ENCODE assay signal across 24 cellular contexts in genomic region chr3:158368271-158368670, GRCh38.
DNase-seq lines count a peak whose midpoint lies in the region; ATAC-seq, FAIRE-seq and TF ChIP-seq lines count a peak whose summit lies in the region.
"Had no signal": no experiment of that assay in that cellular context is flagged by ENCODE, and none has a peak within 500 bp of the region (broad histone marks: within the 10 kb centered on the region; RNA-seq: fewer than 3 reads in every experiment).

No MANE protein-coding gene starts in this region.

- H3K9me3 ChIP-seq in Karpas-422 (ENCODE audit: low read length) = no peaks in the 10 kb centered on the region
- no peaks in the 10 kb centered on the region for H3K9me3 ChIP-seq in endodermal cell (ENCODE audit: control insufficient read depth, low read length)
- no peaks in the 10 kb centered on the region for H3K9me3 ChIP-seq in PC-3 (ENCODE audit: low read length)
- no peaks in the 10 kb centered on the region for H3K9me3 ChIP-seq in mammary epithelial cell (replicated peaks; ENCODE audit: insufficient read depth, low read length)
- H3K9me3 ChIP-seq: Caco-2, lower lobe of right lung, SJSA1 had no signal

- H2AFZ ChIP-seq in Karpas-422 (ENCODE audit: low read length) (no peak overlapping the region), PC-3 (ENCODE audit: low read length) (no peak overlapping the region), mammary epithelial cell (ENCODE audit: low read depth, low read length) (no peak overlapping the region)

- FAIRE-seq in urothelium cell line (lab: Jason Lieb, UNC) = no peak
- FAIRE-seq: TTC549 had no signal

- peaks cover 12% of the 10 kb centered on the region for H3K9me3 Mint-ChIP-seq in endodermal cell
- H3K9me3 Mint-ChIP-seq: activated T-helper 2 cell treated with anti-CD3 and anti-CD28 coated beads, Interferon-gamma antibody, Interleukin-2, Interleukin-4, amounts not matched to agents 10 μg/mL and 5 μg/mL and 100 μg/mL, durations not matched to agents 14 hours and 24 hours and 36 hours; natural killer cell had no signal

- H3K27ac ChIP-seq in Karpas-422 (ENCODE audit: low read length) (0 out of 2 replicates have a peak overlapping the region, but pooled peaks have one; percentile 18), endodermal cell (ENCODE audit: low read depth, low read length) (peak overlapping the region; percentile 1), PC-3 (ENCODE audit: low read length) (no peak overlapping the region), mammary epithelial cell (ENCODE audit: insufficient read depth, low read depth, low read length) (no peak overlapping the region)
- H3K27ac ChIP-seq: ascending aorta, coronary artery, lower lobe of right lung, SJSA1, transverse colon had no signal

- TF ChIP-seq CTCF in endodermal cell (conservative IDR thresholded peaks at IDR 0.05) (no peak), PC-3 (conservative IDR thresholded peaks at IDR 0.05; ENCODE audit: low read depth, low read length) (no peak), mammary epithelial cell (conservative IDR thresholded peaks at IDR 0.05 in 1 of 2, IDR thresholded peaks at IDR 0.05 in 1 of 2; ENCODE audit: extremely low read depth in 1 of 2, insufficient read depth in 1 of 2, low read depth in 1 of 2, low read length in 2 of 2) (no peak)

- H3K4me3 Mint-ChIP-seq in endodermal cell = no peak overlapping the region
- H3K4me3 Mint-ChIP-seq: activated CD8-positive, alpha-beta T cell treated with anti-CD3 and anti-CD28 coated beads for 36 hours; activated naive CD8-positive, alpha-beta T cell treated with anti-CD3 and anti-CD28 coated beads, Interleukin-2, amount 10 ng/mL, durations not matched to agents 7 days and 5 days; natural killer cell had no signal

- H3K4me1 ChIP-seq in Karpas-422 (ENCODE audit: low read length) (peaks cover 24% of the 10 kb centered on the region), endodermal cell (ENCODE audit: control insufficient read depth, insufficient read depth, low read length) (peaks cover 6% of the 10 kb centered on the region), PC-3 (ENCODE audit: insufficient read depth, low read length) (no peaks in the 10 kb centered on the region), mammary epithelial cell (ENCODE audit: insufficient read depth, low read length) (no peaks in the 10 kb centered on the region)
- H3K4me1 ChIP-seq: ascending aorta, lower lobe of right lung, SJSA1, transverse colon had no signal

- H3K79me2 ChIP-seq in Karpas-422 (ENCODE audit: low read length) (peaks cover 61% of the 10 kb centered on the region), PC-3 (ENCODE audit: low read length) (no peaks in the 10 kb centered on the region), mammary epithelial cell (ENCODE audit: insufficient read depth, low read length) (no peaks in the 10 kb centered on the region)

- dilution Hi-C loops in mammary epithelial cell (cut with HindIII; ENCODE audit: low sequenced_read_pairs) = no loop called here

- WGBS in endodermal cell (ENCODE audit: insufficient coverage in 1 of 2, insufficient read length in 1 of 2), 2 experiments = 85 to 100% methylated on average over 1 to 2 of the region's 2 CpGs
- WGBS in mammary epithelial cell (ENCODE audit: low coverage, missing lambda C conversion rate) = 81% methylated on average over 2 of the region's 2 CpGs

- peaks cover 2% of the 10 kb centered on the region for H3K36me3 Mint-ChIP-seq in endodermal cell (ENCODE audit: low read depth)
- H3K36me3 Mint-ChIP-seq: natural killer cell had no signal

- DNase-seq in DMS 273 treated with DMSO at 0.1 percent for 48 hours (lab: John Stamatoyannopoulos, UW) = peak; percentile 34
- no peak for DNase-seq in Karpas-422
- DNase-seq in NCI-H774 (lab: John Stamatoyannopoulos, UW) = peak; percentile 60
- DNase-seq in endodermal cell = no peak
- no peak for DNase-seq in PC-3
- DNase-seq in mammary epithelial cell = no peak
- DNase-seq in urothelium cell line (ENCODE audit: low spot score) = no peak
- DNase-seq: activated CD8-positive, alpha-beta T cell treated with anti-CD3 and anti-CD28 coated beads for 36 hours; activated naive CD8-positive, alpha-beta T cell treated with anti-CD3 and anti-CD28 coated beads, Interleukin-2, amount 10 ng/mL, durations not matched to agents 7 days and 5 days; C1 segment of cervical spinal cord; effector memory CD4-positive, alpha-beta T cell; erythroblast; head of caudate nucleus; lower lobe of right lung; natural killer cell; NCI-H2029; stimulated activated CD4-positive, alpha-beta T cell treated with anti-CD3 and anti-CD28 coated beads, Interleukin-2, amount 100 ng/mL, for 24 hours; transverse colon had no signal

- H3K9ac ChIP-seq in Karpas-422 (ENCODE audit: low read length) = no peak overlapping the region
- H3K9ac ChIP-seq in endodermal cell (ENCODE audit: extremely low read depth, low read length, poor library complexity, severe bottlenecking) = no peak overlapping the region
- no peak overlapping the region for H3K9ac ChIP-seq in PC-3 (ENCODE audit: low read length)
- no peak overlapping the region for H3K9ac ChIP-seq in mammary epithelial cell (ENCODE audit: insufficient read depth, low read length)

- no peak for ATAC-seq in PC-3
- ATAC-seq: activated CD8-positive, alpha-beta T cell treated with anti-CD3 and anti-CD28 coated beads for 36 hours; lower lobe of right lung; natural killer cell had no signal

- H3K27me3 ChIP-seq in Karpas-422 (ENCODE audit: low read length) = no peaks in the 10 kb centered on the region
- H3K27me3 ChIP-seq in endodermal cell (ENCODE audit: control insufficient read depth, insufficient read depth, low read length, poor library complexity, severe bottlenecking) = no peaks in the 10 kb centered on the region
- H3K27me3 ChIP-seq in PC-3 (ENCODE audit: low read length) = no peaks in the 10 kb centered on the region
- H3K27me3 ChIP-seq in mammary epithelial cell (ENCODE audit: insufficient read depth, low read length) = no peaks in the 10 kb centered on the region
- H3K27me3 ChIP-seq: ascending aorta, SJSA1, transverse colon had no signal

- POLR2A ChIA-PET in PC-3 (lab: Charles Lee; ENCODE audit: unreplicated experiment) = no interaction called here

- CTCF ChIA-PET in PC-3 (lab: Charles Lee) (no interaction called here), mammary epithelial cell (lab: Charles Lee; ENCODE audit: low non-redundant PET) (no interaction called here)

- H3K27me3 Mint-ChIP-seq in endodermal cell (ENCODE audit: insufficient read depth) = no peaks in the 10 kb centered on the region
- H3K27me3 Mint-ChIP-seq: activated CD8-positive, alpha-beta T cell treated with anti-CD3 and anti-CD28 coated beads for 36 hours; activated naive CD8-positive, alpha-beta T cell treated with anti-CD3 and anti-CD28 coated beads, Interleukin-2, amount 10 ng/mL, durations not matched to agents 7 days and 5 days had no signal

- H3K4me3 ChIP-seq in Karpas-422 (ENCODE audit: low read length) (no peak overlapping the region), endodermal cell (ENCODE audit: low read length) (no peak overlapping the region), PC-3 (ENCODE audit: low read length) (no peak overlapping the region), mammary epithelial cell (replicated peaks in 1 of 3; ENCODE audit: insufficient read depth in 1 of 3, low read depth in 2 of 3, low read length in 3 of 3) (no peak overlapping the region)
- H3K4me3 ChIP-seq: ascending aorta, coronary artery, lower lobe of right lung, SJSA1, transverse colon had no signal

- H3K4me1 Mint-ChIP-seq in endodermal cell = peaks cover 7% of the 10 kb centered on the region
- H3K4me1 Mint-ChIP-seq: activated naive CD8-positive, alpha-beta T cell treated with anti-CD3 and anti-CD28 coated beads, Interleukin-2, amount 10 ng/mL, durations not matched to agents 7 days and 5 days; natural killer cell had no signal

- BruUV-seq in PC-3 (replicated peaks; lab: Mats Ljungman, UMichigan) = no TSS peak
- BruUV-seq in mammary epithelial cell (replicated peaks; lab: Mats Ljungman, UMichigan) = no TSS peak

- no peaks in the 10 kb centered on the region for H3F3A ChIP-seq in PC-3 (ENCODE audit: low read length, unreplicated experiment)

- H3K9me2 ChIP-seq in Karpas-422 (replicated peaks; ENCODE audit: insufficient read depth, low read length) (no peaks in the 10 kb centered on the region), PC-3 (replicated peaks; ENCODE audit: low read length) (no peaks in the 10 kb centered on the region)

- in situ Hi-C loops in mammary epithelial cell (cut with MboI; ENCODE audit: low sequenced_read_pairs in 2 of 2) = no loop called here

- H3K27ac Mint-ChIP-seq in endodermal cell = no peak overlapping the region
- H3K27ac Mint-ChIP-seq: activated CD8-positive, alpha-beta T cell treated with anti-CD3 and anti-CD28 coated beads for 36 hours; activated naive CD8-positive, alpha-beta T cell treated with anti-CD3 and anti-CD28 coated beads, Interleukin-2, amount 10 ng/mL, durations not matched to agents 7 days and 5 days; activated T-helper 2 cell treated with anti-CD3 and anti-CD28 coated beads, Interferon-gamma antibody, Interleukin-2, Interleukin-4, amounts not matched to agents 10 μg/mL and 5 μg/mL and 100 μg/mL, durations not matched to agents 14 hours and 24 hours and 36 hours; natural killer cell had no signal

- peaks cover 5% of the 10 kb centered on the region; the same call in 1 of the 2 replicates for H3K36me3 ChIP-seq in Karpas-422 (ENCODE audit: insufficient read depth, low read length)
- no peaks in the 10 kb centered on the region for H3K36me3 ChIP-seq in endodermal cell (ENCODE audit: control insufficient read depth, insufficient read depth, low read length)
- no peaks in the 10 kb centered on the region for H3K36me3 ChIP-seq in PC-3 (ENCODE audit: low read depth, low read length)
- no peaks in the 10 kb centered on the region for H3K36me3 ChIP-seq in mammary epithelial cell (ENCODE audit: insufficient read depth, low read length)
- H3K36me3 ChIP-seq: ascending aorta, lower lobe of right lung, SJSA1, transverse colon had no signal

- H4K20me1 ChIP-seq in Karpas-422 (ENCODE audit: insufficient read depth, low read depth, low read length) (no peaks in the 10 kb centered on the region), PC-3 (ENCODE audit: low read length) (no peaks in the 10 kb centered on the region), mammary epithelial cell (ENCODE audit: insufficient read depth, low read length) (no peaks in the 10 kb centered on the region)

- intact Hi-C loops in PC-3 (cut with micrococcal nuclease) (no loop called here), mammary epithelial cell (cut with micrococcal nuclease) (no loop called here)

- H3K4me2 ChIP-seq in Karpas-422 (ENCODE audit: low read depth, low read length, poor library complexity, severe bottlenecking) (no peak overlapping the region), PC-3 (ENCODE audit: low read length) (no peak overlapping the region), mammary epithelial cell (ENCODE audit: insufficient read depth, low read depth, low read length) (no peak overlapping the region)

Comparison
In these comparisons a context has a peak if more than half of its experiments do, and no peak if none do; other contexts are left out.
1. DNase-seq: peak in DMS 273 treated with DMSO at 0.1 percent for 48 hours (single experiment) and NCI-H774 (single experiment); none in Karpas-422 (single experiment), endodermal cell (single experiment), PC-3 (single experiment), mammary epithelial cell (single experiment) and urothelium cell line (single experiment).
2. H3K27ac ChIP-seq: peak in Karpas-422 (single experiment) and endodermal cell (single experiment); none in PC-3 (single experiment) and mammary epithelial cell (single experiment).